8 cellular contexts compared by ENCODE assay signal in genomic region chr7:116861717-116862116, GRCh38. TPM values are rescaled to one million over a fixed set of nuclear protein-coding genes. Genes with fewer than 3 reads are reported as not detected.
A peak's percentile ranks its signal among the peaks of the same experiment; 100 is the strongest.
DNase-seq lines count a peak whose midpoint lies in the region; ATAC-seq, FAIRE-seq and TF ChIP-seq lines count a peak whose summit lies in the region.

No MANE protein-coding gene starts in this region.

- no peak overlapping the region for H3K9ac ChIP-seq in iPS-15b (ENCODE audit: low read depth, low read length)
- H3K9ac ChIP-seq in stomach smooth muscle (ENCODE audit: low read length in 2 of 2): peak overlapping the region; percentile 16 to 58

- H3K9me3 ChIP-seq in iPS-15b (ENCODE audit: control insufficient read depth, insufficient read depth, low read length) (no peaks in the 10 kb centered on the region), stomach smooth muscle (ENCODE audit: control insufficient read depth in 2 of 2, low read length in 2 of 2) (no peaks in the 10 kb centered on the region), body of pancreas (no peaks in the 10 kb centered on the region)

- H3K4me1 ChIP-seq in iPS-15b (ENCODE audit: control insufficient read depth, insufficient read depth, low read length): peaks cover 11% of the 10 kb centered on the region
- peaks cover 6% of the 10 kb centered on the region for H3K4me1 ChIP-seq in stomach smooth muscle (ENCODE audit: control insufficient read depth, insufficient read depth, low read length)
- peaks cover 20% of the 10 kb centered on the region for H3K4me1 ChIP-seq in body of pancreas

- CTCF ChIA-PET in WTC11 (lab: Charles Lee): no interaction called here

- no peaks in the 10 kb centered on the region for H3K36me3 ChIP-seq in iPS-15b (ENCODE audit: control insufficient read depth, insufficient read depth, low read length)
- H3K36me3 ChIP-seq in stomach smooth muscle (ENCODE audit: control insufficient read depth in 2 of 2, insufficient read depth in 2 of 2, low read length in 2 of 2): no peaks in the 10 kb centered on the region
- H3K36me3 ChIP-seq in body of pancreas (replicated peaks in 1 of 2; ENCODE audit: insufficient read depth in 1 of 2, low read depth in 2 of 2): no peaks in the 10 kb centered on the region

- H3K27ac ChIP-seq in stomach smooth muscle (ENCODE audit: low read length) (no peak overlapping the region), body of pancreas (peak overlapping the region in 2 of 4 donors; percentile 95 to 98)

- no peaks in the 10 kb centered on the region for H3K36me3 Mint-ChIP-seq in activated T-cell treated with anti-CD3 and anti-CD28 coated beads, Interleukin-2, amount 50 U/mL, for 4 hours (ENCODE audit: insufficient read depth)
- no peaks in the 10 kb centered on the region for H3K36me3 Mint-ChIP-seq in WTC11

- TF ChIP-seq POLR2A in body of pancreas (IDR thresholded peaks at IDR 0.05): no peak

- no peak for ATAC-seq in activated T-cell treated with anti-CD3 and anti-CD28 coated beads, Interleukin-2, amount 50 U/mL, for 4 hours
- no peak for ATAC-seq in WTC11
- no peak for ATAC-seq in GM21528 (IDR thresholded peaks at IDR 0.05; ENCODE audit: low FRiP score, unreplicated experiment)
- ATAC-seq in body of pancreas: no peak

- H3K4me3 Mint-ChIP-seq in activated T-cell treated with anti-CD3 and anti-CD28 coated beads, Interleukin-2, amount 50 U/mL, for 4 hours: peak overlapping the region; percentile 98
- H3K4me3 Mint-ChIP-seq in WTC11: peak overlapping the region; percentile 54

- no peak for FAIRE-seq in urothelium cell line (lab: Jason Lieb, UNC)

- H3K4me1 Mint-ChIP-seq in activated T-cell treated with anti-CD3 and anti-CD28 coated beads, Interleukin-2, amount 50 U/mL, for 4 hours (ENCODE audit: low read depth): peaks cover 37% of the 10 kb centered on the region
- peaks cover 36% of the 10 kb centered on the region for H3K4me1 Mint-ChIP-seq in WTC11

- POLR2A ChIA-PET in WTC11 (lab: Charles Lee): no interaction called here

- DNase-seq in activated T-cell treated with anti-CD3 and anti-CD28 coated beads, Interleukin-2, amount 50 U/mL, for 4 hours: no peak
- DNase-seq in activated T-cell treated with anti-CD3 and anti-CD28 coated beads for 4 hours (no peak), WTC11 (ENCODE audit: low spot score) (no peak), body of pancreas (no peak), urothelium cell line (ENCODE audit: low spot score) (no peak)

- no peak overlapping the region for H3K27ac Mint-ChIP-seq in WTC11

- H3K9me3 Mint-ChIP-seq in activated T-cell treated with anti-CD3 and anti-CD28 coated beads, Interleukin-2, amount 50 U/mL, for 4 hours: no peaks in the 10 kb centered on the region
- H3K9me3 Mint-ChIP-seq in WTC11: peaks cover 3% of the 10 kb centered on the region; the same call in 1 of the 2 replicates

- intact Hi-C loops in body of pancreas (cut with DNase I): no loop called here

- H3K4me3 ChIP-seq in iPS-15b (ENCODE audit: low read depth, low read length): peak overlapping the region; percentile 40
- H3K4me3 ChIP-seq in stomach smooth muscle (ENCODE audit: low read length in 2 of 2): peak overlapping the region; percentile 60 to 74
- no peak overlapping the region for H3K4me3 ChIP-seq in body of pancreas

- H3K27me3 Mint-ChIP-seq in activated T-cell treated with anti-CD3 and anti-CD28 coated beads, Interleukin-2, amount 50 U/mL, for 4 hours (ENCODE audit: low read depth): peaks cover 10% of the 10 kb centered on the region
- no peaks in the 10 kb centered on the region; the same call in none of the 2 replicates for H3K27me3 Mint-ChIP-seq in WTC11 (ENCODE audit: low read depth)

- no peak for TF ChIP-seq CTCF in WTC11 (IDR thresholded peaks at IDR 0.05)
- TF ChIP-seq CTCF in body of pancreas (IDR thresholded peaks at IDR 0.05): no peak

- 70 to 71% methylated on average over 4 of the region's 4 CpGs for WGBS in body of pancreas, 2 donors

- H3K27me3 ChIP-seq in iPS-15b (ENCODE audit: control insufficient read depth, insufficient read depth, low read length) (peaks cover 2% of the 10 kb centered on the region), stomach smooth muscle (ENCODE audit: control insufficient read depth in 1 of 2, insufficient read depth in 2 of 2, low read length in 2 of 2) (no peaks in the 10 kb centered on the region), body of pancreas (no peaks in the 10 kb centered on the region)

TF ChIP-seq in WTC11, 78 proteins besides CTCF, POLR2A, EP300 and RAD21:
- no peak for TF ChIP-seq HMGA2 (CRISPR knock-in tag; IDR thresholded peaks at IDR 0.05)
- no peak for TF ChIP-seq ETV6 (CRISPR knock-in tag; IDR thresholded peaks at IDR 0.05)

RNA-seq across cellular contexts. Expression of gene CAPZA2, which starts 0.7 kb away (rescaled TPM):
- 100 to 1,000 TPM; 172 to 178 (median 175) TPM for total RNA-seq in activated T-cell treated with anti-CD3 and anti-CD28 coated beads, Interleukin-2, amount 50 U/mL, for 4 hours
- 122 to 153 TPM (median 125 TPM) in 3 replicates for total RNA-seq in WTC11 (2021)
- total RNA-seq in body of pancreas: 10 to 100 TPM; 53.1 to 53.4 TPM

Comparison
In these comparisons a context has a peak if more than half of its experiments do, and no peak if none do; other contexts are left out.
1. H3K4me3 ChIP-seq: peak in iPS-15b (single experiment) and stomach smooth muscle (2 of 2); none in body of pancreas (0 of 2).